In genomic region chr2:110747522-110748488, GRCh38 we compare ENCODE assay signal across 10 cellular contexts. TPM values are rescaled to one million over a fixed set of nuclear protein-coding genes. Genes with fewer than 3 reads are reported as not detected.
DNase-seq lines count a peak whose midpoint lies in the region; ATAC-seq, FAIRE-seq and TF ChIP-seq lines count a peak whose summit lies in the region.
"Had no signal": no experiment of that assay in that cellular context is flagged by ENCODE, and none has a peak within 500 bp of the region (broad histone marks: within the 10 kb centered on the region; RNA-seq: fewer than 3 reads in every experiment).

No MANE protein-coding gene starts in this region.

- POLR2A ChIA-PET in endothelial cell of umbilical vein (lab: Charles Lee) = no interaction called here

- peaks cover 12 to 21% (median 13%) of the 10 kb centered on the region in 4 donors for H3K4me1 Mint-ChIP-seq in CD4-positive, CD25-positive, alpha-beta regulatory T cell

- no peak for ATAC-seq in CD4-positive, CD25-positive, alpha-beta regulatory T cell (ENCODE audit: low read depth in 2 of 2)
- no peak for ATAC-seq in GM19324 (IDR thresholded peaks at IDR 0.05; ENCODE audit: low FRiP score, unreplicated experiment)

- no peaks in the 10 kb centered on the region for H3K36me3 ChIP-seq in CD4-positive, CD25-positive, alpha-beta regulatory T cell (ENCODE audit: control insufficient read depth, insufficient read depth, low read length)
- H3K36me3 ChIP-seq in endothelial cell of umbilical vein (ENCODE audit: control insufficient read depth in 2 of 2, extremely low read depth in 1 of 2, insufficient read depth in 2 of 2, low read length in 2 of 2) = no peaks in the 10 kb centered on the region
- no peaks in the 10 kb centered on the region for H3K36me3 ChIP-seq in H7 (replicated peaks; ENCODE audit: control insufficient read depth, insufficient read depth, low read length)
- H3K36me3 ChIP-seq: colonic mucosa had no signal

- H3K36me3 Mint-ChIP-seq in CD4-positive, CD25-positive, alpha-beta regulatory T cell = no peaks in the 10 kb centered on the region

- no peaks in the 10 kb centered on the region for H3K79me2 ChIP-seq in endothelial cell of umbilical vein (ENCODE audit: control insufficient read depth, insufficient read depth, low read length)

- no peaks in the 10 kb centered on the region for H3K9me3 Mint-ChIP-seq in CD4-positive, CD25-positive, alpha-beta regulatory T cell

- dilution Hi-C loops in endothelial cell of umbilical vein (cut with MboI; ENCODE audit: extremely low pct_ligation_motif_present, low sequenced_read_pairs) = no loop called here

- H3K27ac ChIP-seq in CD4-positive, CD25-positive, alpha-beta regulatory T cell (ENCODE audit: insufficient read depth, low read length, poor library complexity, severe bottlenecking) = peak overlapping the region; percentile 42
- H3K27ac ChIP-seq in endothelial cell of umbilical vein (ENCODE audit: insufficient read depth, low read depth, low read length) = no peak overlapping the region
- H3K27ac ChIP-seq: colonic mucosa had no signal

- TF ChIP-seq POLR2A in endothelial cell of umbilical vein (IDR thresholded peaks at IDR 0.05; ENCODE audit: low read depth, low read length) = no peak

- no peak overlapping the region for H3K9ac ChIP-seq in endothelial cell of umbilical vein (replicated peaks; ENCODE audit: extremely low read depth, insufficient read depth, low read length)

- H3K4me3 Mint-ChIP-seq in CD4-positive, CD25-positive, alpha-beta regulatory T cell = peak overlapping the region in 3 of 4 donors; percentile 4 to 72 (median 50)

- no peak overlapping the region for H2AFZ ChIP-seq in endothelial cell of umbilical vein (ENCODE audit: low read depth, low read length)

- peaks cover 5% of the 10 kb centered on the region for H3K27me3 ChIP-seq in CD4-positive, CD25-positive, alpha-beta regulatory T cell (ENCODE audit: control insufficient read depth, insufficient read depth, low read length)
- H3K27me3 ChIP-seq in endothelial cell of umbilical vein (ENCODE audit: control insufficient read depth in 2 of 2, insufficient read depth in 2 of 2, low read length in 2 of 2) (peaks cover 29 to 40% of the 10 kb centered on the region in 2 experiments), H7 (ENCODE audit: control insufficient read depth, insufficient read depth, low read length) (no peaks in the 10 kb centered on the region; the same call in 1 of the 2 replicates)
- H3K27me3 ChIP-seq: colonic mucosa had no signal

- no peak for FAIRE-seq in endothelial cell of umbilical vein (lab: Jason Lieb, UNC)

- no peaks in the 10 kb centered on the region for H3K9me1 ChIP-seq in endothelial cell of umbilical vein (replicated peaks; ENCODE audit: control insufficient read depth, extremely low read depth, insufficient read depth, low read length)

- DNase-seq in CD4-positive, CD25-positive, alpha-beta regulatory T cell = no peak
- DNase-seq in GM12865 (ENCODE audit: low read depth) (peak; percentile 26), RPMI8226 (peak; percentile 50), endothelial cell of umbilical vein (ENCODE audit: low read depth, low spot score) (no peak), HPDE6-E6E7 (ENCODE audit: extremely low spot score) (no peak), H7 (no peak)
- DNase-seq: colonic mucosa, SW 1271 had no signal

- H3K4me1 ChIP-seq in CD4-positive, CD25-positive, alpha-beta regulatory T cell (ENCODE audit: control insufficient read depth, insufficient read depth, low read length, poor library complexity, severe bottlenecking) = peaks cover 19% of the 10 kb centered on the region
- H3K4me1 ChIP-seq in endothelial cell of umbilical vein (ENCODE audit: control insufficient read depth, extremely low read depth, insufficient read depth, low read length) = no peaks in the 10 kb centered on the region
- H3K4me1 ChIP-seq: colonic mucosa had no signal

- peak overlapping the region; percentile 47 to 72 (median 66) for H3K27ac Mint-ChIP-seq in CD4-positive, CD25-positive, alpha-beta regulatory T cell

- TF ChIP-seq CTCF in GM12865 (IDR thresholded peaks at IDR 0.05; ENCODE audit: insufficient read depth, low read depth, low read length, missing control alignments) (no peak), endothelial cell of umbilical vein (IDR thresholded peaks at IDR 0.05; ENCODE audit: extremely low read depth in 1 of 2, insufficient read depth in 1 of 2, low read depth in 1 of 2, low read length in 2 of 2) (no peak)

- intact Hi-C loops in endothelial cell of umbilical vein (cut with micrococcal nuclease) = no loop called here

- peak overlapping the region; percentile 70 for H3K4me3 ChIP-seq in CD4-positive, CD25-positive, alpha-beta regulatory T cell (ENCODE audit: low read depth, low read length)
- H3K4me3 ChIP-seq in GM12865 (ENCODE audit: low read depth, low read length) = no peak overlapping the region; the same call in 1 of the 2 replicates
- H3K4me3 ChIP-seq in endothelial cell of umbilical vein (replicated peaks in 1 of 3; ENCODE audit: insufficient read depth in 1 of 3, low read depth in 1 of 3, low read length in 3 of 3) = no peak overlapping the region
- H3K4me3 ChIP-seq in H7 (ENCODE audit: insufficient read depth, low read depth, low read length) = no peak overlapping the region
- H3K4me3 ChIP-seq: colonic mucosa had no signal

- no peaks in the 10 kb centered on the region for H4K20me1 ChIP-seq in endothelial cell of umbilical vein (replicated peaks; ENCODE audit: control insufficient read depth, extremely low read depth, insufficient read depth, low read length)

- BruUV-seq in endothelial cell of umbilical vein (replicated peaks; lab: Mats Ljungman, UMichigan) = no TSS peak

- no peaks in the 10 kb centered on the region for H3K9me3 ChIP-seq in CD4-positive, CD25-positive, alpha-beta regulatory T cell (ENCODE audit: control insufficient read depth in 2 of 2, low read length in 2 of 2)
- H3K9me3 ChIP-seq in endothelial cell of umbilical vein (replicated peaks; ENCODE audit: control insufficient read depth, insufficient read depth, low read length) = no peaks in the 10 kb centered on the region
- H3K9me3 ChIP-seq: colonic mucosa had no signal

- H3K4me2 ChIP-seq in endothelial cell of umbilical vein (ENCODE audit: insufficient read depth, low read length) = no peak overlapping the region

- peaks cover 13% of the 10 kb centered on the region for H3K27me3 Mint-ChIP-seq in CD4-positive, CD25-positive, alpha-beta regulatory T cell

- CTCF ChIA-PET in endothelial cell of umbilical vein (lab: Charles Lee) = interaction anchor here (1.1 kb wide), 1 partner anchor 7 kb away, joined by 5 read pairs; no protein-coding TSS in a partner anchor

TF ChIP-seq in endothelial cell of umbilical vein, 7 proteins besides CTCF, POLR2A, EP300 and RAD21:
- TF ChIP-seq JUN (IDR thresholded peaks at IDR 0.05; ENCODE audit: borderline replicate concordance, insufficient read depth, insufficient read length, low read depth) = no peak
- peak; percentile 50 for TF ChIP-seq EZH2 (IDR thresholded peaks at IDR 0.05; ENCODE audit: borderline replicate concordance, low read depth, low read length, severe bottlenecking)
- no peak for TF ChIP-seq MYC (IDR thresholded peaks at IDR 0.05; ENCODE audit: low read depth, low read length)

RNA-seq across cellular contexts. Expression of gene ACOXL, which starts 15.4 kb away (rescaled TPM):
- total RNA-seq in CD4-positive, CD25-positive, alpha-beta regulatory T cell = not detected
- under 1 TPM in 1 of 4 donors, not detected in 3; 0.17 TPM for polyA plus RNA-seq in CD4-positive, CD25-positive, alpha-beta regulatory T cell
- total RNA-seq in endothelial cell of umbilical vein = not detected in 2 replicates
- polyA plus RNA-seq in endothelial cell of umbilical vein = 0.03 TPM in 1 of 2 replicates, not detected in the other
- not detected in 2 replicates for polyA plus RNA-seq in endothelial cell of umbilical vein (2011; cell fraction: cytosol; rRNA removed)
- 0.05 TPM in 1 of 2 replicates, not detected in the other for polyA plus RNA-seq in endothelial cell of umbilical vein (2011; cell fraction: nucleus; rRNA removed)
- not detected in 2 replicates for polyA plus RNA-seq in endothelial cell of umbilical vein (2012)
- polyA minus RNA-seq in endothelial cell of umbilical vein = not detected in 2 replicates
- polyA minus RNA-seq in endothelial cell of umbilical vein (2011; cell fraction: cytosol; rRNA and poly(A)+ RNA removed) = not detected
- not detected in 2 replicates for polyA minus RNA-seq in endothelial cell of umbilical vein (2011; cell fraction: nucleus; rRNA and poly(A)+ RNA removed)
- 2.7 and 6.0 TPM in 2 replicates for total RNA-seq in H7 (2014; rRNA removed; shearing (Covaris generic))
- total RNA-seq: lower leg skin had no signal

Comparison
In these comparisons a context has a peak if more than half of its experiments do, and no peak if none do; other contexts are left out.
1. DNase-seq: peak in GM12865 (single experiment) and RPMI8226 (single experiment); none in CD4-positive, CD25-positive, alpha-beta regulatory T cell (0 of 3), endothelial cell of umbilical vein (single experiment), HPDE6-E6E7 (single experiment) and H7 (single experiment).